Comparison of ENCODE assay signal across 6 cellular contexts in the genomic region with DNA sequence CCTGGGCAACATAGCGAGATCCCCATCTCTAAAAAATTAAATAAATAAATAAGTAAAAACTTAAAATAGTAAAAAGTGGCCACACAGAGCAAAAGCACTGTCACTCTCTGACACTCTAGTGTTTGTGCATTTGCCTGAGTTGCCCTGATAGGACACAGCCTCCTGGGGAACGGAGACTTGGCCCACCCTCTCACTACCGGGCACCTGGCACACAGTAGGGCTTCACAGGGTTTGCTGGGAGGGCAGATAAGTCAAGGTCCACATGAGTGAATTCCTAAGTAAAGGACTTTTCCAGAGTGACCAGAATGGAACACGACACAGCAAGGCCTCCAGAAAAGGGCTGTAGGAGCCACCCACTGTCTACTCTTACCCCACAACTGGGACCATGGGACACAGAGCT.
"Had no signal": no experiment of that assay in that cellular context is flagged by ENCODE, and none has a peak within 500 bp of the region (broad histone marks: within the 10 kb centered on the region; RNA-seq: fewer than 3 reads in every experiment).

No MANE protein-coding gene starts in this region.

- H3K27ac ChIP-seq: GM23248, HL-60 had no signal

- H3K9ac ChIP-seq: GM23248 had no signal

- H3K4me1 ChIP-seq: HAP-1 had no signal

- H2AFZ ChIP-seq: GM23248 had no signal

- H3K4me3 ChIP-seq: GM23248, HAP-1 had no signal

- ATAC-seq: HCT116 had no signal

- DNase-seq: GOT3, H7 had no signal

- H3K9me3 ChIP-seq: HAP-1 had no signal
